In the genomic region with DNA sequence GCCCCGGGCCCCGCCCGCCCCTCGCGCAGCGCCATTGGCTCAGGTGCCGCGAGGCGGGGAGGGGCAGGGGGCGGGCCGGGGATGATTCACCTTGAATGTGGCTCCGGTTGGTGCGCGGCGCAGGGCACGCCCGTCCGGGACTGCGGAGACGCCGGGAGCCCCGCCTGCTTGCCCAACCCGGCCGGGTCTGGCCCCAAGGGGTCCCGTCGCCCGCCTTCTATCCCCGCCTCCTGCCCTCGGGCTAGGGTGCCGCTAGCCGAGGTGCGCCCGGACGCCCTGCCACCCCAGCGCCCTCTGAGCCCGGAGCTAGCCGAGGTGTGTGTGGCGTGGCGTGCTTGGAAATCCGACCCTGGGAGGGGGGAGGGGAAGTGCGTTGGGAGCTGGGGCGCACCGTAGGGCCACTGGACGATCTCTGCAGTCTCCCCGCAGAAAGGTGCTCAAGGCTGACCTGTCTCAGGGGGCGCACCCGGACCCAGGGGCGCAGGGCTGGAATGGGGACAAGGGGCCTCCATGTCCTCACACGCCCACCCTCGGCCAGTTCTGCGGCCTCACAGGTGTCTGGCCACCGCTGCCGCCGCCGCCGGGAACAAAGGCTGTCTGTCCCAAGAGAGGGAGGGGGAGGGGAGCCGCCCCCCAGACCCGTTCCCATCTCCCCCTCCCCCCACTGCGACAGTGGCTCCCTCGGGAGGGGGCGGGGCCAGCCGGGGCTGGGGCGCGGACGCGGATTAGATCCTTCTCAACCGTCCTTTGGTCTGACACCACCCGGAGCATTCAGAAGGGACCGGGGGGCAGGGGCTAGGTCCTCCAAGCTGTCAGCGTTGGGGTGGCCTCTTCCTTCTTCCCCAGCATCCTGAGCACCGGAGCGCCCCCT, we compare ENCODE assay signal across 9 cellular contexts.
DNase-seq lines count a peak whose midpoint lies in the region; ATAC-seq, FAIRE-seq and TF ChIP-seq lines count a peak whose summit lies in the region.
"Had no signal": no experiment of that assay in that cellular context is flagged by ENCODE, and none has a peak within 500 bp of the region (broad histone marks: within the 10 kb centered on the region; RNA-seq: fewer than 3 reads in every experiment).

No MANE protein-coding gene starts in this region.

- TF ChIP-seq POLR2A in K562 (conservative IDR thresholded peaks at IDR 0.05) = peak; percentile 80

- no peaks in the 10 kb centered on the region for H3K36me3 ChIP-seq in K562 (ENCODE audit: control insufficient read depth, insufficient read depth, low read length)
- no peaks in the 10 kb centered on the region for H3K36me3 ChIP-seq in mesenchymal stem cell (ENCODE audit: control insufficient read depth in 1 of 2, insufficient read depth in 2 of 2, low read depth in 1 of 2, low read length in 2 of 2)

- no peaks in the 10 kb centered on the region; the same call in 1 of the 2 replicates for H4K20me1 ChIP-seq in K562 (replicated peaks; ENCODE audit: control insufficient read depth, insufficient read depth, low read length)

- no peak overlapping the region for H2BK5ac ChIP-seq in mesenchymal stem cell (ENCODE audit: low read depth, low read length, poor library complexity, severe bottlenecking)

- under 1% methylated on average over 53 of the region's 72 CpGs for WGBS in K562 (ENCODE audit: insufficient coverage, low coverage, missing lambda C conversion rate)
- WGBS in mesenchymal stem cell = under 1% methylated on average over 48 of the region's 72 CpGs

- 0 out of 6 replicates have a peak, but pooled peaks of 1 of the 3 experiments have one; percentile 2 for TF ChIP-seq CTCF in K562 (IDR thresholded peaks at IDR 0.05 in 2 of 3, conservative IDR thresholded peaks at IDR 0.05 in 1 of 3; ENCODE audit: insufficient read depth in 2 of 3, low read depth in 1 of 3, low read length in 3 of 3)

- no peaks in the 10 kb centered on the region for H3K79me1 ChIP-seq in mesenchymal stem cell (replicated peaks; ENCODE audit: low read length, poor library complexity, severe bottlenecking)

- intact Hi-C loops in K562 (cut with micrococcal nuclease) = no loop called here

- POLR2A ChIA-PET in K562 (lab: Yijun Ruan, JAX) = interaction anchor here (0.7 to 1.0 kb wide), 4 partner anchors 8 to 143 kb away, joined by 3 to 5 read pairs (median 4); no protein-coding TSS in a partner anchor

- H3K4me1 ChIP-seq in K562 (replicated peaks in 1 of 2; ENCODE audit: control insufficient read depth in 2 of 2, insufficient read depth in 2 of 2, low read length in 2 of 2) (peaks cover 13 to 75% of the 10 kb centered on the region in 2 experiments; a peak in 3 of 5 replicates), mesenchymal stem cell (ENCODE audit: control insufficient read depth, insufficient read depth, low read depth, low read length) (peaks cover 41% of the 10 kb centered on the region)

- no peak overlapping the region for H3K4ac ChIP-seq in mesenchymal stem cell (ENCODE audit: low read depth in 1 of 2, low read length in 2 of 2)

- no TSS peak for BruUV-seq in K562 (replicated peaks; lab: Mats Ljungman, UMichigan)

- H3K9ac ChIP-seq in K562 (ENCODE audit: insufficient read depth in 1 of 2, low read depth in 2 of 2, low read length in 2 of 2) (peak overlapping the region; percentile 52 to 97), mesenchymal stem cell (ENCODE audit: low read length) (no peak overlapping the region)

- in situ Hi-C loops in K562 (cut with MboI) = no loop called here

- DNase-seq in 8988T (peak; percentile 99), NCI-H1436 treated with DMSO at 0.1 percent for 48 hours (lab: John Stamatoyannopoulos, UW) (peak; percentile 61), T1000 (lab: John Stamatoyannopoulos, UW) (peak; percentile 53), K562 (ENCODE audit: extremely low read depth in 1 of 4, low spot score in 3 of 4) (peak; percentile 78 to 99 (median 88)), mesenchymal stem cell (no peak)
- DNase-seq in stimulated activated CD8-positive, alpha-beta memory T cell treated with anti-CD3 and anti-CD28 coated beads, Interleukin-15, amount 100 ng/mL, for 4 hours (ENCODE audit: low read depth in 2 of 2) = peak; percentile 61
- DNase-seq: DND-41 had no signal

- no peak overlapping the region for H3K18ac ChIP-seq in mesenchymal stem cell (ENCODE audit: low read depth in 1 of 2, low read length in 2 of 2)

- H3K79me2 ChIP-seq in K562 (ENCODE audit: control insufficient read depth, insufficient read depth, low read length) = peaks cover 23% of the 10 kb centered on the region; the same call in 2 of the 3 replicates

- H3K27ac ChIP-seq in K562 (ENCODE audit: extremely low read depth, low read depth, low read length) (peak overlapping the region; percentile 78), mesenchymal stem cell (ENCODE audit: low read length, poor library complexity, severe bottlenecking) (no peak overlapping the region)

- CTCF ChIA-PET in K562 (lab: Yijun Ruan, JAX; ENCODE audit: low intra/inter-chr PET ratio) = no interaction called here

- peak; percentile 90 for FAIRE-seq in K562 (lab: Jason Lieb, UNC)

- H3K4me2 ChIP-seq in K562 (ENCODE audit: insufficient read depth, low read length) (peak overlapping the region; percentile 86), mesenchymal stem cell (ENCODE audit: low read length, poor library complexity, severe bottlenecking) (peak overlapping the region; percentile 30)

- no peaks in the 10 kb centered on the region for H3K9me3 ChIP-seq in K562 (replicated peaks; ENCODE audit: control insufficient read depth, insufficient read depth, low read depth, low read length)
- peaks cover 4% of the 10 kb centered on the region for H3K9me3 ChIP-seq in mesenchymal stem cell (ENCODE audit: control insufficient read depth, low read length)

- H4K91ac ChIP-seq in mesenchymal stem cell (ENCODE audit: low read length) = no peak overlapping the region

- peak; percentile 49 for ATAC-seq in GM21447 (IDR thresholded peaks at IDR 0.05; ENCODE audit: unreplicated experiment)
- ATAC-seq in K562 = peak; percentile 91
- ATAC-seq in GM18858 (IDR thresholded peaks at IDR 0.05; ENCODE audit: unreplicated experiment) = no peak

- H3K27me3 ChIP-seq in K562 (ENCODE audit: control insufficient read depth in 2 of 2, insufficient read depth in 2 of 2, low read length in 2 of 2) (no peaks in the 10 kb centered on the region), mesenchymal stem cell (ENCODE audit: control insufficient read depth in 1 of 2, insufficient read depth in 1 of 2, low read length in 2 of 2) (peaks cover 88 to 90% of the 10 kb centered on the region in 2 experiments)

- H3K4me3 ChIP-seq in K562 (peak overlapping the region; percentile 93), mesenchymal stem cell (ENCODE audit: insufficient read depth in 1 of 2, low read depth in 1 of 2, low read length in 2 of 2) (peak overlapping the region in 1 of 2 experiments; percentile 30)

- H2AK5ac ChIP-seq in mesenchymal stem cell (ENCODE audit: low read length, severe bottlenecking) = no peak overlapping the region

- H2BK15ac ChIP-seq in mesenchymal stem cell (ENCODE audit: low read depth, poor library complexity, severe bottlenecking) = no peak overlapping the region

- no peak for TF ChIP-seq RAD21 in K562 (CRISPR knock-in tag; conservative IDR thresholded peaks at IDR 0.05 in 1 of 2, IDR thresholded peaks at IDR 0.05 in 1 of 2)

- no peak overlapping the region for H3K23ac ChIP-seq in mesenchymal stem cell (ENCODE audit: low read length in 2 of 2)

- TF ChIP-seq EP300 in K562 (IDR thresholded peaks at IDR 0.05; ENCODE audit: low read length) = peak; percentile 6; the same call in 1 of the 2 replicates

- no peak overlapping the region for H4K8ac ChIP-seq in mesenchymal stem cell (ENCODE audit: low read length)

- H2BK12ac ChIP-seq in mesenchymal stem cell (ENCODE audit: low read length in 2 of 2) = no peak overlapping the region

- H3K9me1 ChIP-seq in K562 (ENCODE audit: control insufficient read depth, insufficient read depth, low read length) = no peaks in the 10 kb centered on the region

- H3K14ac ChIP-seq in mesenchymal stem cell (ENCODE audit: low read length in 2 of 2) = peak overlapping the region in 1 of 2 experiments; percentile 56

- H2BK120ac ChIP-seq in mesenchymal stem cell (ENCODE audit: low read depth, low read length) = no peak overlapping the region

- H2AFZ ChIP-seq in K562 (ENCODE audit: low read depth, low read length) = peak overlapping the region; percentile 97
- H2AFZ ChIP-seq in mesenchymal stem cell (ENCODE audit: low read depth, low read length) = no peak overlapping the region

TF ChIP-seq in K562, 482 proteins besides CTCF, POLR2A, EP300 and RAD21 (continues in another document):
- TF ChIP-seq ZNF347 (CRISPR knock-in tag; IDR thresholded peaks at IDR 0.05; ENCODE audit: low read depth) (no peak), TAF1 (IDR thresholded peaks at IDR 0.05; ENCODE audit: control insufficient read depth, extremely low read depth, insufficient read depth, low read length, severe bottlenecking) (no peak), NCOA1 (IDR thresholded peaks at IDR 0.05; ENCODE audit: low read depth) (peak; percentile 20; the same call in 1 of the 2 replicates), ZNF77 (CRISPR knock-in tag; IDR thresholded peaks at IDR 0.05) (no peak), SFPQ (IDR thresholded peaks at IDR 0.05; ENCODE audit: low read depth, low read length) (no peak)
- TF ChIP-seq, protein P1, sequence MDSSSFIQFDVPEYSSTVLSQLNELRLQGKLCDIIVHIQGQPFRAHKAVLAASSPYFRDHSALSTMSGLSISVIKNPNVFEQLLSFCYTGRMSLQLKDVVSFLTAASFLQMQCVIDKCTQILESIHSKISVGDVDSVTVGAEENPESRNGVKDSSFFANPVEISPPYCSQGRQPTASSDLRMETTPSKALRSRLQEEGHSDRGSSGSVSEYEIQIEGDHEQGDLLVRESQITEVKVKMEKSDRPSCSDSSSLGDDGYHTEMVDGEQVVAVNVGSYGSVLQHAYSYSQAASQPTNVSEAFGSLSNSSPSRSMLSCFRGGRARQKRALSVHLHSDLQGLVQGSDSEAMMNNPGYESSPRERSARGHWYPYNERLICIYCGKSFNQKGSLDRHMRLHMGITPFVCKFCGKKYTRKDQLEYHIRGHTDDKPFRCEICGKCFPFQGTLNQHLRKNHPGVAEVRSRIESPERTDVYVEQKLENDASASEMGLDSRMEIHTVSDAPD (CRISPR knock-in tag; IDR thresholded peaks at IDR 0.05) = no peak
